In the genomic region with DNA sequence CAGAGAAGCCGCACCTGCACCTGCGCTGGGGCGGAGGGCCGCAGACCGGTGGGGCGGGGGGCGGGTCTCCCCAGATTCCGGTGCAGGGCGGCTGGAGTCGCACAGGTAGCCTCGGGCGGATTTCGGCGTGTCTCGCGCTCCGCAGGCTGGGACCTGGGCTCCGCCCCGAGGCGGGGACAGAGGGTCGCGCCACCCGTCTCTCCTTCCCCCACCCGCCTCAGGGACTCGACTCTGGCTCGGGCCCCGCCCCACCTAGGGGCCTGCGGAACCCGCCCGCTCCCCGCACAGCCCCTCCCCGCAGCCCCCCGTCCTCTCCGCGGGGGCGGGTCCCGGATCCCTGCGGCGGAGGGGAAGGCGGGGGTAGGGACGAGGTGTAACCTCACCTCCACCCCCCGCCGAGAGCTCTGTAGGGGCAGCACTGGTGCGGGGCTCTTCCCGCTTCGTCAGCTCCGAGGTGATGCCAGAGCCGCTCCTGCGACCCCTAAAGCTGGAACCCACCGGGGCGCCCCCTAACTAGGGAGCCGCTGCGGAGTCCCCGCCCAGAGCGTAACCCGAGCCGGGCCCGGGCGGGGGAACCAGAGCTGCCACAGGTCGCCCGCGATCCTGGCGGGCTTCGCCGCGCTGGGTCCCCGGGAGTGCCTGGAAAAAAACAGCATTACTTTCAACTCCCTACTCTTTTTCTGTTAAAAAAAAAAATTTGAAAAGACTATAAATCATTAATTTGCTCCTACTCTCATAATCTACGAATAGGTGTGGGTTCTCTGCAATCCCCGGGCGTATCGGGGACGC, we compare ENCODE assay signal across 9 cellular contexts. TPM values are rescaled to one million over a fixed set of nuclear protein-coding genes. Genes with fewer than 3 reads are reported as not detected.
DNase-seq lines count a peak whose midpoint lies in the region; ATAC-seq, FAIRE-seq and TF ChIP-seq lines count a peak whose summit lies in the region.
"Had no signal": no experiment of that assay in that cellular context is flagged by ENCODE, and none has a peak within 500 bp of the region (broad histone marks: within the 10 kb centered on the region; RNA-seq: fewer than 3 reads in every experiment).

A gene with protein sequence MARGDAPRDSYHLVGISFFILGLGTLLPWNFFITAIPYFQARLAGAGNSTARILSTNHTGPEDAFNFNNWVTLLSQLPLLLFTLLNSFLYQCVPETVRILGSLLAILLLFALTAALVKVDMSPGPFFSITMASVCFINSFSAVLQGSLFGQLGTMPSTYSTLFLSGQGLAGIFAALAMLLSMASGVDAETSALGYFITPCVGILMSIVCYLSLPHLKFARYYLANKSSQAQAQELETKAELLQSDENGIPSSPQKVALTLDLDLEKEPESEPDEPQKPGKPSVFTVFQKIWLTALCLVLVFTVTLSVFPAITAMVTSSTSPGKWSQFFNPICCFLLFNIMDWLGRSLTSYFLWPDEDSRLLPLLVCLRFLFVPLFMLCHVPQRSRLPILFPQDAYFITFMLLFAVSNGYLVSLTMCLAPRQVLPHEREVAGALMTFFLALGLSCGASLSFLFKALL (minus strand): TSS at position 134 of the 789 bp plus-strand sequence. CDS start 169 bp downstream, outside the sequence.

- dilution Hi-C loops in keratinocyte (cut with MboI; ENCODE audit: extremely low pct_ligation_motif_present, low sequenced_read_pairs) = no loop called here

- peak within 1 kb of the TSS; percentile 53 for H3K9ac ChIP-seq in keratinocyte (ENCODE audit: control insufficient read depth, extremely low read depth, insufficient read depth, low read length)

- no peaks in the 10 kb centered on the region for H3K79me2 ChIP-seq in keratinocyte (ENCODE audit: control insufficient read depth, insufficient read depth, low read length)

- H3K4me1 ChIP-seq in keratinocyte (ENCODE audit: control insufficient read depth, extremely low read depth, insufficient read depth, low read length) = peaks cover 7% of the 10 kb centered on the region

- peak; percentile 70 for ATAC-seq in HG02678 (IDR thresholded peaks at IDR 0.05; ENCODE audit: unreplicated experiment)

- H3K27ac ChIP-seq in brain microvascular endothelial cell (no peak within 1 kb of the TSS), keratinocyte (ENCODE audit: control insufficient read depth, insufficient read depth, low read length) (peak within 1 kb of the TSS; percentile 8)

- FAIRE-seq in keratinocyte (lab: Jason Lieb, UNC) = no peak
- FAIRE-seq: colon had no signal

- H3K9me1 ChIP-seq in keratinocyte (ENCODE audit: control insufficient read depth, extremely low read depth, insufficient read depth, low read length) = no peaks in the 10 kb centered on the region

- H3K4me3 ChIP-seq in brain microvascular endothelial cell (ENCODE audit: low read depth, low read length) (peak within 1 kb of the TSS; percentile 65), keratinocyte (ENCODE audit: control insufficient read depth in 2 of 3, extremely low read depth in 1 of 3, insufficient read depth in 2 of 3, low read depth in 1 of 3, low read length in 3 of 3) (peak within 1 kb of the TSS; percentile 59 to 73 (median 71))

- peak within 1 kb of the TSS; percentile 78 for H3K4me2 ChIP-seq in keratinocyte (ENCODE audit: control insufficient read depth, extremely low read depth, insufficient read depth, low read depth, low read length)

- H3K36me3 ChIP-seq in brain microvascular endothelial cell (replicated peaks) = no peaks in the 10 kb centered on the region
- peaks cover 0 to 5% of the 10 kb centered on the region in 2 experiments for H3K36me3 ChIP-seq in keratinocyte (ENCODE audit: control insufficient read depth in 2 of 2, extremely low read depth in 1 of 2, insufficient read depth in 2 of 2, low read length in 2 of 2)

- no peaks in the 10 kb centered on the region for H3K27me3 ChIP-seq in brain microvascular endothelial cell (replicated peaks)
- H3K27me3 ChIP-seq in keratinocyte (ENCODE audit: control insufficient read depth, extremely low read depth, insufficient read depth, low read length) = no peaks in the 10 kb centered on the region

- H3K9me3 ChIP-seq in keratinocyte (ENCODE audit: control insufficient read depth, low read depth, low read length) = no peaks in the 10 kb centered on the region

- DNase-seq in EH (ENCODE audit: low read depth) = peak; percentile 27
- peak; percentile 68 to 85 for DNase-seq in NCI-H187 (lab: John Stamatoyannopoulos, UW)
- DNase-seq in T-helper 9 cell = peak; percentile 63
- DNase-seq in brain microvascular endothelial cell = no peak
- DNase-seq in keratinocyte (ENCODE audit: low read depth, low spot score) = no peak
- DNase-seq in stimulated activated CD4-positive, alpha-beta T cell treated with anti-CD3 and anti-CD28 coated beads, Interleukin-1b, Interleukin-23, amount 100 ng/mL, for 4 hours (ENCODE audit: low read depth in 2 of 2) = peak; percentile 68 to 77
- no peak for DNase-seq in dermis blood vessel endothelial cell

- peak within 1 kb of the TSS; percentile 84 for H2AFZ ChIP-seq in keratinocyte (ENCODE audit: control insufficient read depth, low read length)

- in situ Hi-C loops in brain microvascular endothelial cell (cut with HindIII; ENCODE audit: low pct_ligation_motif_present, low sequenced_read_pairs) = no loop called here

- no peak for TF ChIP-seq CTCF in brain microvascular endothelial cell (IDR thresholded peaks at IDR 0.05; ENCODE audit: low read depth, low read length, missing control alignments)
- TF ChIP-seq CTCF in keratinocyte (optimal IDR thresholded peaks at IDR 0.05 in 1 of 3, IDR thresholded peaks at IDR 0.05 in 1 of 3, conservative IDR thresholded peaks at IDR 0.05 in 1 of 3; ENCODE audit: extremely low read depth in 1 of 3, insufficient read depth in 2 of 3, low read length in 3 of 3) = no peak

- no peaks in the 10 kb centered on the region for H4K20me1 ChIP-seq in keratinocyte (ENCODE audit: control insufficient read depth, extremely low read depth, insufficient read depth, low read length)

RNA-seq across cellular contexts. Expression of the gene that starts here (rescaled TPM):
- polyA plus RNA-seq in keratinocyte = 1.3 to 2.7 TPM (median 1.7 TPM) in 3 replicates
- polyA plus RNA-seq in keratinocyte (2011; ENCODE audit: low read depth) = 0.27 TPM
- 2.0 and 2.5 TPM in 2 replicates for polyA plus RNA-seq in keratinocyte (2011; cell fraction: cytosol; rRNA removed)
- 6.3 and 6.7 TPM in 2 replicates for polyA plus RNA-seq in keratinocyte (2011; cell fraction: nucleus; rRNA removed)
- polyA plus RNA-seq in keratinocyte (2012; ENCODE audit: low replicate concordance) = 2.9 and 3.8 TPM in 2 replicates
- polyA minus RNA-seq in keratinocyte = 1.5 to 7.7 TPM (median 1.6 TPM) in 3 replicates
- 2.3 TPM for polyA minus RNA-seq in keratinocyte (2011; cell fraction: cytosol; rRNA and poly(A)+ RNA removed)
- polyA minus RNA-seq in keratinocyte (2011; cell fraction: nucleus; rRNA and poly(A)+ RNA removed) = 1.2 and 2.0 TPM in 2 replicates
- 1.2 and 2.3 TPM in 2 replicates for total RNA-seq in dermis blood vessel endothelial cell

Comparison
In these comparisons a context has a peak if more than half of its experiments do, and no peak if none do; other contexts are left out.
1. DNase-seq: peak in EH (single experiment), NCI-H187 (2 of 2), T-helper 9 cell (single experiment) and stimulated activated CD4-positive, alpha-beta T cell treated with anti-CD3 and anti-CD28 coated beads, Interleukin-1b, Interleukin-23, amount 100 ng/mL, for 4 hours (2 of 2); none in brain microvascular endothelial cell (single experiment), keratinocyte (single experiment) and dermis blood vessel endothelial cell (single experiment).